8 cellular contexts compared by ENCODE assay signal in genomic region chr16:85010931-85011845, GRCh38. TPM values are rescaled to one million over a fixed set of nuclear protein-coding genes. Genes with fewer than 3 reads are reported as not detected.
DNase-seq lines count a peak whose midpoint lies in the region; ATAC-seq and TF ChIP-seq lines count a peak whose summit lies in the region.

Gene ZDHHC7, minus strand, starts transcription at chr16:85011535. Its CDS starts 20,917 bp downstream, at chr16:84990618.

- H3K4me1 Mint-ChIP-seq in T-helper 17 cell: peaks cover 22% of the 10 kb centered on the region

- H3K36me3 ChIP-seq in uterus: no peaks in the 10 kb centered on the region

- H3K4me3 Mint-ChIP-seq in T-helper 17 cell: peak within 1 kb of the TSS; percentile 100

- DNase-seq in NCI-H1105 (lab: John Stamatoyannopoulos, UW) (peak; percentile 45), T-helper 17 cell (peak; percentile 78 to 83 (median 79)), amygdala (lab: John Stamatoyannopoulos, UW) (peak in 55 of 56 donors; percentile 27 to 90 (median 75)), left ventricle myocardium superior (peak; percentile 95), putamen (ENCODE audit: low spot score) (peak; percentile 87), uterus (peak; percentile 83 to 87)

- peak; percentile 80 to 93 for TF ChIP-seq POLR2A in uterus (IDR thresholded peaks at IDR 0.05)

- H3K36me3 Mint-ChIP-seq in T-helper 17 cell (ENCODE audit: low read depth): peaks cover 12% of the 10 kb centered on the region

- TF ChIP-seq CTCF in GM12873 (IDR thresholded peaks at IDR 0.05; ENCODE audit: insufficient read depth, low read depth, low read length, missing control alignments) (peak; percentile 17), uterus (IDR thresholded peaks at IDR 0.05) (peak in 2 of 4 experiments; percentile 25 to 37)

- H3K27me3 ChIP-seq in uterus: no peaks in the 10 kb centered on the region

- ATAC-seq in HG02610 (IDR thresholded peaks at IDR 0.05; ENCODE audit: unreplicated experiment) (peak; percentile 88), T-helper 17 cell (peak; percentile 95), left ventricle myocardium superior (peak; percentile 96)

- H3K4me1 ChIP-seq in uterus: peaks cover 3 to 16% of the 10 kb centered on the region in 2 donors

- H3K27ac Mint-ChIP-seq in T-helper 17 cell: peak within 1 kb of the TSS; percentile 99

- no peaks in the 10 kb centered on the region for H3K27me3 Mint-ChIP-seq in T-helper 17 cell

- no peaks in the 10 kb centered on the region for H3K9me3 ChIP-seq in T-helper 17 cell (ENCODE audit: control insufficient read depth, low read length, poor library complexity, severe bottlenecking)
- no peaks in the 10 kb centered on the region for H3K9me3 ChIP-seq in uterus

- intact Hi-C loops in left ventricle myocardium superior (cut with micrococcal nuclease): no loop called here
- intact Hi-C loops in uterus (cut with DNase I; ENCODE audit: low total_unique reads): no loop called here

- peak within 1 kb of the TSS; percentile 98 to 100 for H3K27ac ChIP-seq in uterus

- peak within 1 kb of the TSS; percentile 79 to 95 for H3K4me3 ChIP-seq in uterus

RNA-seq across cellular contexts. Expression of gene ZDHHC7, which starts in this region (rescaled TPM):
- 10 to 100 TPM; 35.4 to 46.6 TPM for total RNA-seq in T-helper 17 cell
- 37.1 TPM for total RNA-seq in left ventricle myocardium superior
- 10 to 100 TPM; 16.5 to 50.2 (median 39.1) TPM for total RNA-seq in uterus

Comparison
In these comparisons a context has a peak if more than half of its experiments do, and no peak if none do; other contexts are left out.
1. Peak in every context shown above with its lines: DNase-seq, ATAC-seq, H3K4me3 ChIP-seq and H3K27ac ChIP-seq.
2. DNase-seq: peak in every context shown above with its lines; median percentile 95 in left ventricle myocardium superior; 87 in putamen; 85 in uterus; 79 in T-helper 17 cell; 75 in amygdala; 45 in NCI-H1105.